Comparison of ENCODE assay signal across 1 cellular context in genomic region chr1:111735321-111735720, GRCh38.
TF ChIP-seq lines count a peak whose summit lies in the region.

No MANE protein-coding gene starts in this region.

TF ChIP-seq in GM12878, 131 proteins besides CTCF, POLR2A, EP300 and RAD21:
- TF ChIP-seq BCLAF1 (IDR thresholded peaks at IDR 0.05) (no peak), RELA (IDR thresholded peaks at IDR 0.05; ENCODE audit: borderline replicate concordance, partially characterized antibody) (no peak), SMC3 (IDR thresholded peaks at IDR 0.05; ENCODE audit: borderline replicate concordance, low read length) (no peak), TBL1XR1 (IDR thresholded peaks at IDR 0.05; ENCODE audit: low read depth, low read length) (no peak)
